ENCODE assay signal across 8 cellular contexts in the genomic region with DNA sequence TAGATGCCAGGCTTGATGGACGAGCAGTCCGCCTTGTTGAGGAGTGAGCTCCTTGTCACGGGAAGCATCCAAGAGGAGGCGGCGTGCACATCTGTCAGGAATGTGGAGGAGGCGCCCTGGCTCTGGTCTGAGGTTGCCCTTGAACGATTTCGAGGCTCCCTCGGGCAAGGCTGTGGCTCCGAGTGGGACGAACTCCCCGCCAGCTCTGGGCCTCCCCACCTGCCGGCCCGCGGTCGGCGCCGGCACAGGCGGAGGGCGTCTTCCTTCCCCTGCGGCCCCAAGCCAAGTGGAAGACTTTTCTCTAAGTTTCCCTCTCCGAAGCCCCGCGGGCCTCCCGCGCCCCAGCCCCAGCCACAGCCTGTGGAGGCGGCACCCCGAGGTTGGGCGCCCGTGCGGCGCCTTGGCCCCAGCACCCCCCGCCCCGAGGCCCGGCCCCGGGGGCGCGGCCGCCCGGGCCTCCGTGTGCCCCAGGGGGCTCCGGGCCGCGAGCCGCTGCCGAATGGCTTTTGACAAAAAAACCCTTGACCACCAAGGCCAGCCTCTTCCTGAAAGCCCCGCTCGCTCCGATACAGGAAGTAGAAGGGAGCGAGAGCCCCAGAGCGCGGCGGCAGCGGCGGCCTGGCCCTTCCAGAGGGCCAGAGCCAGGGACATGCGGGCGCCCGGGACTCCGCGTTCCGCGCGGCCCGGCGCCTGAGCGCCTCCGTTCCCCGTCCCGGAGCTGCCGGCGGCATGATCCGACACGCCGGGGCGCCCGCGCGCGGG. TPM values are rescaled to one million over a fixed set of nuclear protein-coding genes. Genes with fewer than 3 reads are reported as not detected.
A peak's percentile ranks its signal among the peaks of the same experiment; 100 is the strongest.
DNase-seq lines count a peak whose midpoint lies in the region; ATAC-seq and TF ChIP-seq lines count a peak whose summit lies in the region.

A gene with protein sequence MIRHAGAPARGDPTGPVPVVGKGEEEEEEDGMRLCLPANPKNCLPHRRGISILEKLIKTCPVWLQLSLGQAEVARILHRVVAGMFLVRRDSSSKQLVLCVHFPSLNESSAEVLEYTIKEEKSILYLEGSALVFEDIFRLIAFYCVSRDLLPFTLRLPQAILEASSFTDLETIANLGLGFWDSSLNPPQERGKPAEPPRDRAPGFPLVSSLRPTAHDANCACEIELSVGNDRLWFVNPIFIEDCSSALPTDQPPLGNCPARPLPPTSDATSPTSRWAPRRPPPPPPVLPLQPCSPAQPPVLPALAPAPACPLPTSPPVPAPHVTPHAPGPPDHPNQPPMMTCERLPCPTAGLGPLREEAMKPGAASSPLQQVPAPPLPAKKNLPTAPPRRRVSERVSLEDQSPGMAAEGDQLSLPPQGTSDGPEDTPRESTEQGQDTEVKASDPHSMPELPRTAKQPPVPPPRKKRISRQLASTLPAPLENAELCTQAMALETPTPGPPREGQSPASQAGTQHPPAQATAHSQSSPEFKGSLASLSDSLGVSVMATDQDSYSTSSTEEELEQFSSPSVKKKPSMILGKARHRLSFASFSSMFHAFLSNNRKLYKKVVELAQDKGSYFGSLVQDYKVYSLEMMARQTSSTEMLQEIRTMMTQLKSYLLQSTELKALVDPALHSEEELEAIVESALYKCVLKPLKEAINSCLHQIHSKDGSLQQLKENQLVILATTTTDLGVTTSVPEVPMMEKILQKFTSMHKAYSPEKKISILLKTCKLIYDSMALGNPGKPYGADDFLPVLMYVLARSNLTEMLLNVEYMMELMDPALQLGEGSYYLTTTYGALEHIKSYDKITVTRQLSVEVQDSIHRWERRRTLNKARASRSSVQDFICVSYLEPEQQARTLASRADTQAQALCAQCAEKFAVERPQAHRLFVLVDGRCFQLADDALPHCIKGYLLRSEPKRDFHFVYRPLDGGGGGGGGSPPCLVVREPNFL (plus strand): TSS at position 578 of the 762 bp plus-strand sequence. CDS start 152 bp downstream, at position 730.

- no peaks in the 10 kb centered on the region for H3K9me3 Mint-ChIP-seq in IgD-negative memory B cell
- no peaks in the 10 kb centered on the region for H3K9me3 Mint-ChIP-seq in activated CD8-positive, alpha-beta T cell treated with anti-CD3 and anti-CD28 coated beads for 36 hours

- peaks cover 23 to 30% (median 23%) of the 10 kb centered on the region in 3 donors for H3K4me1 Mint-ChIP-seq in IgD-negative memory B cell
- H3K4me1 Mint-ChIP-seq in activated CD8-positive, alpha-beta T cell treated with anti-CD3 and anti-CD28 coated beads for 36 hours (ENCODE audit: low read depth) = peaks cover 31% of the 10 kb centered on the region

- peak within 1 kb of the TSS; percentile 50 for H3K27ac ChIP-seq in substantia nigra (ENCODE audit: low read depth, low read length, poor library complexity, severe bottlenecking)

- intact Hi-C loops in activated CD8-positive, alpha-beta T cell treated with anti-CD3 and anti-CD28 coated beads for 36 hours (cut with micrococcal nuclease) = no loop called here

- POLR2A ChIA-PET in activated CD8-positive, alpha-beta T cell treated with anti-CD3 and anti-CD28 coated beads for 36 hours (lab: Charles Lee) = interaction anchor here (0.6 to 5.8 kb wide), 8 partner anchors 12 to 91 kb away, joined by 3 to 31 read pairs (median 4); no protein-coding TSS in a partner anchor

- no peak within 1 kb of the TSS for H3K27ac Mint-ChIP-seq in IgD-negative memory B cell
- H3K27ac Mint-ChIP-seq in activated CD8-positive, alpha-beta T cell treated with anti-CD3 and anti-CD28 coated beads for 36 hours = peak within 1 kb of the TSS; percentile 84

- peak within 1 kb of the TSS; percentile 82 to 89 (median 86) for H3K4me3 Mint-ChIP-seq in IgD-negative memory B cell
- H3K4me3 Mint-ChIP-seq in activated CD8-positive, alpha-beta T cell treated with anti-CD3 and anti-CD28 coated beads for 36 hours = peak within 1 kb of the TSS; percentile 66

- peak; percentile 57 for DNase-seq in COLO668 (lab: John Stamatoyannopoulos, UW; ENCODE audit: unreplicated experiment)
- DNase-seq in activated CD8-positive, alpha-beta T cell treated with anti-CD3 and anti-CD28 coated beads for 36 hours = peak; percentile 70
- DNase-seq in epidermal melanocyte (ENCODE audit: insufficient read length, low spot score) = peak; percentile 59
- DNase-seq in midbrain (lab: John Stamatoyannopoulos, UW) = peak; percentile 20
- peak in 5 of 49 donors; percentile 17 to 39 (median 27) for DNase-seq in substantia nigra (lab: John Stamatoyannopoulos, UW)

- TF ChIP-seq CTCF in activated CD8-positive, alpha-beta T cell treated with anti-CD3 and anti-CD28 coated beads for 36 hours (IDR thresholded peaks at IDR 0.05) = no peak

- CTCF ChIA-PET in activated CD8-positive, alpha-beta T cell treated with anti-CD3 and anti-CD28 coated beads for 36 hours (lab: Charles Lee) = interaction anchor here (0.7 to 1.1 kb wide), 4 partner anchors 9 to 168 kb away, joined by 3 read pairs; no protein-coding TSS in a partner anchor

- peaks cover under 1% of the 10 kb centered on the region for H3K36me3 Mint-ChIP-seq in IgD-negative memory B cell
- peaks cover 18% of the 10 kb centered on the region for H3K36me3 Mint-ChIP-seq in activated CD8-positive, alpha-beta T cell treated with anti-CD3 and anti-CD28 coated beads for 36 hours (ENCODE audit: low read depth)

- ATAC-seq in GM21423 (IDR thresholded peaks at IDR 0.05; ENCODE audit: unreplicated experiment) (peak; percentile 52), GM18520 (IDR thresholded peaks at IDR 0.05; ENCODE audit: unreplicated experiment) (no peak)
- ATAC-seq in activated CD8-positive, alpha-beta T cell treated with anti-CD3 and anti-CD28 coated beads for 36 hours = peak; percentile 47

- H3K27me3 Mint-ChIP-seq in IgD-negative memory B cell = no peaks in the 10 kb centered on the region
- H3K27me3 Mint-ChIP-seq in activated CD8-positive, alpha-beta T cell treated with anti-CD3 and anti-CD28 coated beads for 36 hours = no peaks in the 10 kb centered on the region

RNA-seq across cellular contexts. Expression of the gene that starts here (rescaled TPM):
- 29.4 TPM for polyA plus RNA-seq in IgD-negative memory B cell
- total RNA-seq in activated CD8-positive, alpha-beta T cell treated with anti-CD3 and anti-CD28 coated beads for 36 hours = 10 to 100 TPM; 61.3 to 62.4 TPM
